15 cellular contexts compared by ENCODE assay signal in the genomic region with DNA sequence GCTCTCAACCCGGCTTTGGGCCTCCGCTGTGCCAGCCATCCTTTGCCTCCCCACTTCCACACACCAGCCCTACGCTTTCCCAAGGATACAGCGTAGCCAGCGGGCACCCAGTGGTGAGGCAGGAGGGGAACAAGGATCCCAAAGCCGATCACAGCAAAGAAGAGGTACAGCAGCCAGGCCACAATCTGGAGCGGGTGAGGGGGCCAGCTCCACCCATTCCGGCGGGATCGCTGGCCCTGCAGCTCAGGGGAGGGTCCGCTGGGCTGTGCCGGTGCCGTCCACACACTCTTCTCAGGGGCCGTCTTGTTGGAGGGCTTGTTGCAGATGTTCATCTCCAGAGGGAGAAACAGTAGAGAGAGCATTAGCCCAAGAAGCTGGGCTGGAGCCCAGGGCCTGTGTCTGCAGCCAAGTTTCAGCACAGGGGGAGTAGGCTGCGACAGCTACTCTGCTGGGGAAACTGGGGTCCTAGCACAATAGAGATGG. TPM values are rescaled to one million over a fixed set of nuclear protein-coding genes. Genes with fewer than 3 reads are reported as not detected.
A peak's percentile ranks its signal among the peaks of the same experiment; 100 is the strongest.
DNase-seq lines count a peak whose midpoint lies in the region; ATAC-seq and TF ChIP-seq lines count a peak whose summit lies in the region.
"Had no signal": no experiment of that assay in that cellular context is flagged by ENCODE, and none has a peak within 500 bp of the region (broad histone marks: within the 10 kb centered on the region; RNA-seq: fewer than 3 reads in every experiment).

No MANE protein-coding gene starts in this region.

- in situ Hi-C loops in mammary epithelial cell (cut with MboI; ENCODE audit: low sequenced_read_pairs in 2 of 2) = loop anchor here in 1 of 2 donors (25.0 kb wide), 1 partner anchor 144 kb away; no protein-coding TSS in a partner anchor

- H3K9ac ChIP-seq in mammary epithelial cell (ENCODE audit: insufficient read depth, low read length) (peak overlapping the region; percentile 32), skeletal muscle tissue (ENCODE audit: low read depth in 1 of 3, low read length in 3 of 3) (peak overlapping the region; percentile 66 to 77 (median 71))

- DNase-seq in GM04504 (ENCODE audit: low read depth) (peak; percentile 34), mammary epithelial cell (no peak), right cardiac atrium (peak; percentile 53 to 87 (median 84)), SHP77 (lab: John Stamatoyannopoulos, UW) (no peak)
- DNase-seq: CD4-positive, CD25-positive, alpha-beta regulatory T cell; erythroblast; H9; T-helper 9 cell had no signal

- ATAC-seq in right cardiac atrium (peak; percentile 53 to 55), HG03432 (IDR thresholded peaks at IDR 0.05; ENCODE audit: unreplicated experiment) (no peak), HG03565 (IDR thresholded peaks at IDR 0.05; ENCODE audit: unreplicated experiment) (no peak), esophagus mucosa (no peak)

- H3K4me3 ChIP-seq in mammary epithelial cell (replicated peaks in 1 of 3; ENCODE audit: insufficient read depth in 1 of 3, low read depth in 2 of 3, low read length in 3 of 3) (no peak overlapping the region), right cardiac atrium (ENCODE audit: low read length) (no peak overlapping the region), skeletal muscle tissue (ENCODE audit: low read length in 3 of 3) (peak overlapping the region in 2 of 3 donors; percentile 24 to 45)
- H3K4me3 ChIP-seq: ovary, thoracic aorta had no signal

- dilution Hi-C loops in mammary epithelial cell (cut with HindIII; ENCODE audit: low sequenced_read_pairs) = no loop called here

- peak overlapping the region; percentile 90 for H3K27ac ChIP-seq in mammary epithelial cell (ENCODE audit: insufficient read depth, low read depth, low read length)
- no peak overlapping the region for H3K27ac ChIP-seq in right cardiac atrium (ENCODE audit: low read length)
- peak overlapping the region; percentile 89 for H3K27ac ChIP-seq in skeletal muscle tissue (ENCODE audit: low read depth, low read length)
- H3K27ac ChIP-seq: ovary, thoracic aorta had no signal

- no peaks in the 10 kb centered on the region for H4K20me1 ChIP-seq in mammary epithelial cell (ENCODE audit: insufficient read depth, low read length)

- CTCF ChIA-PET in mammary epithelial cell (lab: Charles Lee; ENCODE audit: low non-redundant PET) = interaction anchor here (0.7 kb wide), 1 partner anchor 73 kb away, joined by 3 read pairs; no protein-coding TSS in a partner anchor

- H3K9me3 ChIP-seq in mammary epithelial cell (replicated peaks; ENCODE audit: insufficient read depth, low read length) (no peaks in the 10 kb centered on the region), right cardiac atrium (ENCODE audit: control insufficient read depth, low read length) (no peaks in the 10 kb centered on the region), skeletal muscle tissue (ENCODE audit: control insufficient read depth in 3 of 3, low read length in 3 of 3) (no peaks in the 10 kb centered on the region)
- H3K9me3 ChIP-seq: ovary, thoracic aorta had no signal

- H3K79me2 ChIP-seq in mammary epithelial cell (ENCODE audit: insufficient read depth, low read length) = no peaks in the 10 kb centered on the region

- intact Hi-C loops in mammary epithelial cell (cut with micrococcal nuclease) (loop anchor here (10.0 kb wide), 1 partner anchor 451 kb away; no protein-coding TSS in a partner anchor), right cardiac atrium (cut with DNase I) (loop anchor here in 2 of 4 donors (10.0 kb wide), 2 partner anchors 121 to 141 kb away; no protein-coding TSS in a partner anchor)

- peak overlapping the region; percentile 68 for H2AFZ ChIP-seq in mammary epithelial cell (ENCODE audit: low read depth, low read length)

- no peaks in the 10 kb centered on the region for H3K36me3 ChIP-seq in mammary epithelial cell (ENCODE audit: insufficient read depth, low read length)
- H3K36me3 ChIP-seq in skeletal muscle tissue (ENCODE audit: control insufficient read depth in 3 of 3, insufficient read depth in 3 of 3, low read length in 3 of 3) = no peaks in the 10 kb centered on the region
- H3K36me3 ChIP-seq: ovary, thoracic aorta had no signal

- no peaks in the 10 kb centered on the region for H3K27me3 ChIP-seq in mammary epithelial cell (ENCODE audit: insufficient read depth, low read length)
- H3K27me3 ChIP-seq in right cardiac atrium (ENCODE audit: control insufficient read depth, insufficient read depth) = no peaks in the 10 kb centered on the region
- H3K27me3 ChIP-seq in skeletal muscle tissue (ENCODE audit: control insufficient read depth in 3 of 3, insufficient read depth in 3 of 3, low read length in 3 of 3) = no peaks in the 10 kb centered on the region
- H3K27me3 ChIP-seq: ovary had no signal

- 76% methylated on average over 8 of the region's 15 CpGs for WGBS in mammary epithelial cell (ENCODE audit: low coverage, missing lambda C conversion rate)
- WGBS in right cardiac atrium = 64% methylated on average over 15 of the region's 15 CpGs

- BruUV-seq in mammary epithelial cell (replicated peaks; lab: Mats Ljungman, UMichigan) = no TSS peak

- no peak for TF ChIP-seq CTCF in mammary epithelial cell (conservative IDR thresholded peaks at IDR 0.05 in 1 of 2, IDR thresholded peaks at IDR 0.05 in 1 of 2; ENCODE audit: extremely low read depth in 1 of 2, insufficient read depth in 1 of 2, low read depth in 1 of 2, low read length in 2 of 2)

- H3K4me1 ChIP-seq in mammary epithelial cell (ENCODE audit: insufficient read depth, low read length) = peaks cover 57% of the 10 kb centered on the region
- peaks cover 5% of the 10 kb centered on the region for H3K4me1 ChIP-seq in right cardiac atrium (ENCODE audit: control insufficient read depth, insufficient read depth, low read length)
- peaks cover 25 to 63% (median 49%) of the 10 kb centered on the region in 3 donors for H3K4me1 ChIP-seq in skeletal muscle tissue (ENCODE audit: control insufficient read depth in 3 of 3, insufficient read depth in 3 of 3, low read length in 3 of 3)

- H3K4me2 ChIP-seq in mammary epithelial cell (ENCODE audit: insufficient read depth, low read depth, low read length) = peak overlapping the region; percentile 17

RNA-seq across cellular contexts. Expression of gene ZDHHC1, which starts 10.1 kb away (rescaled TPM):
- total RNA-seq in mammary epithelial cell (1 to 10 TPM; 5.3 to 6.3 TPM), right cardiac atrium (10 to 100 TPM in 1 of 4 donors, 1 to 10 TPM in 3; 6.4 to 10.4 (median 6.4) TPM), skeletal muscle tissue (11.5 TPM), esophagus mucosa (3.8 TPM)
- polyA plus RNA-seq in mammary epithelial cell (2.4 TPM), right cardiac atrium (5.2 TPM)
- polyA minus RNA-seq in mammary epithelial cell = 0.88 TPM
- total RNA-seq: CD4-positive, CD25-positive, alpha-beta regulatory T cell had no signal

RNA-seq across cellular contexts. Expression of gene TPPP3, which starts 12.9 kb away (rescaled TPM):
- not detected for total RNA-seq in mammary epithelial cell
- polyA plus RNA-seq in mammary epithelial cell = 0.14 TPM
- not detected for polyA minus RNA-seq in mammary epithelial cell
- total RNA-seq in right cardiac atrium = 100 to 1,000 TPM in 1 of 4 donors, 10 to 100 TPM in 3; 21.9 to 183 (median 33.4) TPM
- 64.6 TPM for polyA plus RNA-seq in right cardiac atrium
- 135 TPM for total RNA-seq in skeletal muscle tissue
- 3.7 TPM for total RNA-seq in esophagus mucosa
- total RNA-seq: CD4-positive, CD25-positive, alpha-beta regulatory T cell; PC-3 had no signal
- polyA plus RNA-seq: CD4-positive, CD25-positive, alpha-beta regulatory T cell had no signal

RNA-seq across cellular contexts. Expression of gene HSD11B2, which starts 24.8 kb away (rescaled TPM):
- total RNA-seq in mammary epithelial cell = 1 to 10 TPM in 1 of 2 donors, under 1 TPM in 1; 0.56 to 1.8 TPM
- polyA plus RNA-seq in mammary epithelial cell = 1.00 TPM
- not detected for polyA minus RNA-seq in mammary epithelial cell
- 1 to 10 TPM in 1 of 4 donors, under 1 TPM in 3; 0.42 to 1.6 (median 0.64) TPM for total RNA-seq in right cardiac atrium
- polyA plus RNA-seq in right cardiac atrium = 0.38 TPM
- 2.6 TPM for total RNA-seq in skeletal muscle tissue
- total RNA-seq in esophagus mucosa = 6.6 TPM
- total RNA-seq: CD4-positive, CD25-positive, alpha-beta regulatory T cell; thoracic aorta had no signal
- polyA plus RNA-seq: CD4-positive, CD25-positive, alpha-beta regulatory T cell had no signal

Comparison
In these comparisons a context has a peak if more than half of its experiments do, and no peak if none do; other contexts are left out.
1. DNase-seq: peak in GM04504 (single experiment) and right cardiac atrium (3 of 3); none in mammary epithelial cell (single experiment) and SHP77 (0 of 2).
2. H3K4me3 ChIP-seq: peak in skeletal muscle tissue (2 of 3); none in mammary epithelial cell (0 of 3) and right cardiac atrium (single experiment).
3. ATAC-seq: peak in right cardiac atrium (2 of 2); none in HG03432 (single experiment), HG03565 (single experiment) and esophagus mucosa (single experiment).